In genomic region chr10:79868023-79868422, GRCh38 we compare ENCODE assay signal across 9 cellular contexts. TPM values are rescaled to one million over a fixed set of nuclear protein-coding genes. Genes with fewer than 3 reads are reported as not detected.
DNase-seq lines count a peak whose midpoint lies in the region.
"Had no signal": no experiment of that assay in that cellular context is flagged by ENCODE, and none has a peak within 500 bp of the region (broad histone marks: within the 10 kb centered on the region; RNA-seq: fewer than 3 reads in every experiment).

No MANE protein-coding gene starts in this region.

- peak; percentile 30 for DNase-seq in LHCN-M2 (ENCODE audit: low read depth)
- DNase-seq in NAMALWA (ENCODE audit: low spot score) = peak; percentile 0
- DNase-seq in RPMI8226 = peak; percentile 2
- peak; percentile 41 for DNase-seq in myocyte (ENCODE audit: low read depth)

RNA-seq across cellular contexts. Expression of gene NUTM2E, which starts 41.5 kb away (rescaled TPM):
- total RNA-seq in LHCN-M2 (2014; rRNA removed) (0.06 TPM in 1 of 2 replicates, not detected in the other), myocyte (0.21 TPM in 1 of 2 replicates, not detected in the other)
- polyA plus RNA-seq in LHCN-M2 (2012) = 0.01 TPM
- 0.09 TPM for polyA plus RNA-seq in myocyte (2012)
- total RNA-seq: CD4-positive, CD25-positive, alpha-beta regulatory T cell; G401 had no signal
- polyA plus RNA-seq: CD14-positive monocyte; CD4-positive, alpha-beta memory T cell; CD8-positive, alpha-beta memory T cell had no signal

Comparison
In these comparisons a context has a peak if more than half of its experiments do, and no peak if none do; other contexts are left out.
1. Peak in every context shown above with its lines: DNase-seq.